8 cellular contexts compared by ENCODE assay signal in the genomic region with DNA sequence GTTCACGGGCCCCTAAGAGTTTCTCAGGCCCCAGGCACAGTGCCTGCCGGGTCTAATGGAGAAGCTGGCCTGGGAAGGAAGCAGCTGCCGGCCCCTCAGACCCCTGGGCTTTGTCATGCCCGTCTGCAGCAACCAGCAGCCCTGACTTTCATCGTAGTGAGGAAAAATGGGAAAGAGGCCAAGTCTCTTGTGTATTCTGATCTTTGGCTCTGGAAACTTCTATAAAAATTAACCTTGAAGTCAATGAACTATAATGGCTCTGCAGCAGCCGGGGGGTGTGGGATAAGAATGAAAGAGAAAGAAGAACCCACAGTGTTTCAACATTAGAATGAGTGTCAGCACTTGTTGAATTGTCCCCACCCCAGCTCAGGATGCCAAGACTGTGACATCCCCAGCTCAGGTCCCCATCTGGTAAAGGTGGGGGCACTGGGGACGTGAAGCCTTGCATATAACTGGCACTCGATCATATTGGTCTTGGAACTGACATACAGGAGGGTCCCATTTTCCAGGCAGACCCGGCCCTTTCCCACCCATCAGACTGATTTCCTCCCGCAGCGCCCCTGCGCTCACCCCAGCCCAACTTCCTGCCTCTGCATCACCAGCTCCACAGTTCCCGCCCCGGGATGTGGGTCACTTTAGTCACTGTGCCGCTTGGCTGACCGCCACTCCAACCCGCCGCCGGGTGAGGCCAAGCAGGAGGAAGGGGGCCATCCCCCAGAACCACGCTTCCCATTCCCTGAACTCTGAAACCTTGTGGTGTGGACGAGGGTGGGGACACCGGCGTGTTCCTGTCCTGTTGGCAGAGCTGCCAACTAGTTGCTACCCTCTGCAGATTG. TPM values are rescaled to one million over a fixed set of nuclear protein-coding genes. Genes with fewer than 3 reads are reported as not detected.
A peak's percentile ranks its signal among the peaks of the same experiment; 100 is the strongest.
DNase-seq lines count a peak whose midpoint lies in the region; ATAC-seq, FAIRE-seq and TF ChIP-seq lines count a peak whose summit lies in the region.

No MANE protein-coding gene starts in this region.

- peaks cover 2 to 14% of the 10 kb centered on the region in 2 donors for H3K27me3 Mint-ChIP-seq in CD8-positive, alpha-beta memory T cell

- no peaks in the 10 kb centered on the region for H3K79me2 ChIP-seq in GM12878 (ENCODE audit: control insufficient read depth, insufficient read depth, low read length)
- H3K79me2 ChIP-seq in HepG2 (ENCODE audit: insufficient read depth, low read length) = no peaks in the 10 kb centered on the region

- CTCF ChIA-PET in CD8-positive, alpha-beta memory T cell (lab: Charles Lee) = interaction anchor here (0.9 kb wide), 1 partner anchor 69 kb away, joined by 3 read pairs; no protein-coding TSS in a partner anchor
- CTCF ChIA-PET in GM12878 (lab: Yijun Ruan, JAX) = interaction anchor here (0.7 to 2.4 kb wide), 15 partner anchors 9 to 256 kb away, joined by 3 to 25 read pairs (median 6); no protein-coding TSS in a partner anchor
- CTCF ChIA-PET in HepG2 (lab: Yijun Ruan, JAX; ENCODE audit: low intra/inter-chr PET ratio, low total read pairs) = no interaction called here

- no peak overlapping the region for H3K27ac ChIP-seq in CD8-positive, alpha-beta memory T cell (ENCODE audit: low read depth, low read length)
- H3K27ac ChIP-seq in GM12878 (ENCODE audit: control insufficient read depth, insufficient read depth) = peak overlapping the region; percentile 54
- peak overlapping the region; percentile 21 for H3K27ac ChIP-seq in HepG2 (ENCODE audit: extremely low read length, insufficient read depth, low read length)

- ATAC-seq in GM21390 (IDR thresholded peaks at IDR 0.05; ENCODE audit: unreplicated experiment) (peak; percentile 72), GM12878 (peak; percentile 88), HepG2 (peak; percentile 21; the same call in 2 of the 3 replicates)

- H2AFZ ChIP-seq in GM12878 (ENCODE audit: control insufficient read depth, low read depth, low read length) = peak overlapping the region; percentile 60
- H2AFZ ChIP-seq in HepG2 (ENCODE audit: low read length) = no peak overlapping the region

- TF ChIP-seq POLR2A in GM12878 (IDR thresholded peaks at IDR 0.05; ENCODE audit: low read depth, low read length) (no peak), HepG2 (IDR thresholded peaks at IDR 0.05; ENCODE audit: insufficient read depth in 1 of 2, low read depth in 2 of 2, low read length in 2 of 2) (no peak)

- no peak for TF ChIP-seq CTCF in GM12878 (IDR thresholded peaks at IDR 0.05 in 2 of 3, conservative IDR thresholded peaks at IDR 0.05 in 1 of 3; ENCODE audit: control insufficient read depth in 2 of 3, extremely low read depth in 1 of 3, insufficient read depth in 1 of 3, low read depth in 3 of 3, low read length in 3 of 3)
- TF ChIP-seq CTCF in HepG2 (CRISPR knock-in tag; IDR thresholded peaks at IDR 0.05) = no peak

- no peaks in the 10 kb centered on the region for H3K36me3 Mint-ChIP-seq in CD8-positive, alpha-beta memory T cell

- H3K4me3 Mint-ChIP-seq in CD8-positive, alpha-beta memory T cell = peak overlapping the region in 5 of 7 donors; percentile 18 to 69 (median 45)

- intact Hi-C loops in GM12878 (cut with micrococcal nuclease; ENCODE audit: unreplicated experiment) (loop anchor here (2.0 kb wide), 1 partner anchor 58 kb away; no protein-coding TSS in a partner anchor), HepG2 (cut with micrococcal nuclease; ENCODE audit: unreplicated experiment) (no loop called here)

- FAIRE-seq in GM12878 (lab: Jason Lieb, UNC) (peak; percentile 73), HepG2 (lab: Jason Lieb, UNC) (peak; percentile 39)

- SMC1A ChIA-PET in GM12878 (lab: Charles Lee; ENCODE audit: uncharacterized antibody, unreplicated experiment) = interaction anchor here (0.7 to 3.0 kb wide), 17 partner anchors 9 to 91 kb away, joined by 3 to 29 read pairs (median 5); no protein-coding TSS in a partner anchor

- no peaks in the 10 kb centered on the region for H3K27me3 ChIP-seq in CD8-positive, alpha-beta memory T cell (ENCODE audit: insufficient read depth, low read length, poor library complexity, severe bottlenecking)
- H3K27me3 ChIP-seq in GM12878 (replicated peaks in 1 of 2; ENCODE audit: control insufficient read depth in 2 of 2, insufficient read depth in 2 of 2, low read length in 1 of 2) = no peaks in the 10 kb centered on the region
- H3K27me3 ChIP-seq in HepG2 (ENCODE audit: control insufficient read depth in 1 of 2, insufficient read depth in 2 of 2, low read length in 2 of 2) = no peaks in the 10 kb centered on the region

- H3K36me3 ChIP-seq in CD8-positive, alpha-beta memory T cell (ENCODE audit: insufficient read depth, low read length) = no peaks in the 10 kb centered on the region
- H3K36me3 ChIP-seq in GM12878 (ENCODE audit: control insufficient read depth in 2 of 2, insufficient read depth in 2 of 2, low read length in 1 of 2) (no peaks in the 10 kb centered on the region), HepG2 (replicated peaks in 1 of 2; ENCODE audit: control insufficient read depth in 1 of 2, insufficient read depth in 2 of 2, low read length in 2 of 2) (peaks cover 12 to 19% of the 10 kb centered on the region in 2 experiments; a peak in 4 of 5 replicates)

- H3K4me1 Mint-ChIP-seq in CD8-positive, alpha-beta memory T cell = peaks cover 12 to 14% (median 14%) of the 10 kb centered on the region in 3 donors

- H4K20me1 ChIP-seq in GM12878 (ENCODE audit: control insufficient read depth, insufficient read depth) = no peaks in the 10 kb centered on the region
- H4K20me1 ChIP-seq in HepG2 (ENCODE audit: insufficient read depth, low read length) = no peaks in the 10 kb centered on the region

- POLR2A ChIA-PET in CD8-positive, alpha-beta memory T cell (lab: Charles Lee) = no interaction called here
- POLR2A ChIA-PET in GM12878 (lab: Charles Lee) (interaction anchor here (0.5 to 1.9 kb wide), 8 partner anchors 8 to 1125 kb away, joined by 3 to 11 read pairs (median 4); no protein-coding TSS in a partner anchor), HepG2 (lab: Yijun Ruan, JAX) (interaction anchor here (1.0 to 2.2 kb wide), 2 partner anchors 9 to 119 kb away, joined by 3 to 14 read pairs; partner anchors contain the start of gene RPRD1B)

- H3K9me3 ChIP-seq in CD8-positive, alpha-beta memory T cell (ENCODE audit: low read length) = no peaks in the 10 kb centered on the region
- H3K9me3 ChIP-seq in GM12878 (replicated peaks; ENCODE audit: control insufficient read depth, insufficient read depth, low read length) (no peaks in the 10 kb centered on the region; the same call in 2 of the 3 replicates), HepG2 (ENCODE audit: low read length) (no peaks in the 10 kb centered on the region)

- peak overlapping the region; percentile 3; the same call in 1 of the 2 replicates for H3K9ac ChIP-seq in GM12878 (ENCODE audit: control insufficient read depth, insufficient read depth, low read length)
- H3K9ac ChIP-seq in HepG2 (ENCODE audit: insufficient read depth, low read depth, low read length) = no peak overlapping the region

- in situ Hi-C loops in GM12878 (cut with MboI) = loop anchor here (25.0 kb wide), 1 partner anchor 90 kb away; no protein-coding TSS in a partner anchor
- in situ Hi-C loops in HepG2 (cut with HindIII; ENCODE audit: extremely low pct_ligation_motif_present, low pct_unique_long_range_greater_than_20kb) = no loop called here

- H3K4me2 ChIP-seq in GM12878 (ENCODE audit: control insufficient read depth, insufficient read depth) = peak overlapping the region; percentile 81
- H3K4me2 ChIP-seq in HepG2 (ENCODE audit: low read depth, low read length) = no peak overlapping the region

- no peaks in the 10 kb centered on the region for H3K9me3 Mint-ChIP-seq in CD8-positive, alpha-beta memory T cell

- TF ChIP-seq EP300 in GM12878 (IDR thresholded peaks at IDR 0.05; ENCODE audit: borderline replicate concordance in 1 of 2, control insufficient read depth in 1 of 2, low read depth in 2 of 2, low read length in 2 of 2) (peak in 1 of 2 experiments; percentile 17; a peak in 1 of 4 replicates), HepG2 (IDR thresholded peaks at IDR 0.05; ENCODE audit: low read depth in 2 of 2, low read length in 2 of 2) (no peak), HepG2 (CRISPR knock-in tag; IDR thresholded peaks at IDR 0.05; ENCODE audit: borderline replicate concordance) (no peak)

- BruUV-seq in GM12878 (replicated peaks; lab: Mats Ljungman, UMichigan) (no TSS peak), HepG2 (replicated peaks; lab: Mats Ljungman, UMichigan) (no TSS peak)

- H3K4me3 ChIP-seq in CD8-positive, alpha-beta memory T cell (ENCODE audit: low read length) = no peak overlapping the region
- H3K4me3 ChIP-seq in GM12878 (peak overlapping the region; percentile 17; the same call in 1 of the 2 replicates), HepG2 (replicated peaks in 1 of 3; ENCODE audit: insufficient read depth in 1 of 3, low read depth in 2 of 3, low read length in 3 of 3) (no peak overlapping the region)

- RAD21 ChIA-PET in GM12878 (lab: Charles Lee; ENCODE audit: unreplicated experiment) = interaction anchor here (0.8 to 2.6 kb wide), 15 partner anchors 9 to 94 kb away, joined by 3 to 13 read pairs (median 6); no protein-coding TSS in a partner anchor

- DNase-seq in CD8-positive, alpha-beta memory T cell = no peak
- DNase-seq in NOMO-1 (lab: John Stamatoyannopoulos, UW; ENCODE audit: unreplicated experiment in 2 of 2) (peak; percentile 31 to 63), GM12878 (ENCODE audit: low read depth, low spot score) (peak; percentile 25), HepG2 (ENCODE audit: low spot score) (peak; percentile 44), stromal cell of bone marrow (ENCODE audit: low read depth) (peak; percentile 48), GOT3 (lab: John Stamatoyannopoulos, UW) (no peak), NCI-H774 (lab: John Stamatoyannopoulos, UW) (no peak)

- no peaks in the 10 kb centered on the region for H3K4me1 ChIP-seq in CD8-positive, alpha-beta memory T cell (ENCODE audit: insufficient read depth, low read length)
- H3K4me1 ChIP-seq in GM12878 (ENCODE audit: control insufficient read depth, insufficient read depth, low read length) = peaks cover 24% of the 10 kb centered on the region
- peaks cover 16% of the 10 kb centered on the region for H3K4me1 ChIP-seq in HepG2 (ENCODE audit: insufficient read depth, low read length)

- TF ChIP-seq RAD21 in GM12878 (IDR thresholded peaks at IDR 0.05; ENCODE audit: insufficient read depth, low read depth, low read length) (no peak), HepG2 (CRISPR knock-in tag; IDR thresholded peaks at IDR 0.05) (no peak)

- H3K27ac Mint-ChIP-seq in CD8-positive, alpha-beta memory T cell = peak overlapping the region in 4 of 8 donors; percentile 28 to 66 (median 56)

- WGBS in GM12878 (ENCODE audit: insufficient coverage, insufficient replicate concordance, low lambda C conversion rate, missing lambda C conversion rate) = 12% methylated on average over 23 of the region's 23 CpGs
- WGBS in HepG2 (ENCODE audit: low lambda C conversion rate) = 86% methylated on average over 23 of the region's 23 CpGs

RNA-seq across cellular contexts. Expression of gene TGM2, which starts 12.7 kb away (rescaled TPM):
- not detected for total RNA-seq in CD8-positive, alpha-beta memory T cell
- polyA plus RNA-seq in CD8-positive, alpha-beta memory T cell = not detected
- total RNA-seq in GM12878 (2013; cell fraction: nucleolus; rRNA removed) = 24.2 and 29.7 TPM in 2 replicates
- total RNA-seq in GM12878 (2014; rRNA removed) (0.85 and 0.87 TPM in 2 replicates), GM12878 (2014; rRNA removed; fragmentation: Illumina TruSeq; extraction: Trizol) (0.45 and 0.51 TPM in 2 replicates), GM12878 (2021) (1.2 and 1.8 TPM in 2 replicates), HepG2 (2016; rRNA removed; fragmentation: Illumina TruSeq; extraction: Trizol) (4.2 and 4.5 TPM in 2 replicates)
- 0.67 TPM for polyA plus RNA-seq in GM12878 (2011; ENCODE audit: low read depth)
- polyA plus RNA-seq in GM12878 (2011; rRNA removed) (0.85 and 1.9 TPM in 2 replicates), GM12878 (2014; fragmentation: Illumina TruSeq; extraction: Trizol) (0.30 and 0.54 TPM in 2 replicates), GM12878 (2014; fragmentation: Nextera tagmentation; extraction: Ambion mirVana) (under 1 TPM; 0.11 to 0.16 TPM), GM12878 (2014; rRNA removed) (0.68 and 1.1 TPM in 2 replicates), GM12878 (2016; fragmentation: Nextera tagmentation; extraction: Ambion mirVana) (under 1 TPM; 0.25 to 0.47 TPM), HepG2 (2011; rRNA removed) (46.4 and 52.3 TPM in 2 replicates)
- polyA plus RNA-seq in GM12878 (2011; cell fraction: cytosol; rRNA removed) = 1.6 and 1.8 TPM in 2 replicates
- 2.0 and 2.1 TPM in 2 replicates for polyA plus RNA-seq in GM12878 (2011; cell fraction: nucleus; rRNA removed)
- 1.5 and 2.4 TPM in 2 replicates for polyA plus RNA-seq in GM12878 (2012)
- 1.4 and 2.0 TPM in 2 replicates for polyA minus RNA-seq in GM12878 (2011; rRNA and poly(A)+ RNA removed)
- 1.2 and 1.4 TPM in 2 replicates for polyA minus RNA-seq in GM12878 (2011; cell fraction: cytosol; rRNA and poly(A)+ RNA removed)
- 0.73 and 0.96 TPM in 2 replicates for polyA minus RNA-seq in GM12878 (2011; cell fraction: nucleus; rRNA and poly(A)+ RNA removed)
- 0.61 and 0.88 TPM in 2 replicates for total RNA-seq in HepG2 (2016; cell fraction: cytosol; rRNA removed; fragmentation: Illumina TruSeq; extraction: Trizol; ENCODE audit: low read depth)
- 3.3 and 4.3 TPM in 2 replicates for total RNA-seq in HepG2 (2016; cell fraction: insoluble cytoplasmic fraction; rRNA removed; fragmentation: Illumina TruSeq; extraction: Trizol)
- total RNA-seq in HepG2 (2016; cell fraction: membrane; rRNA removed; fragmentation: Illumina TruSeq; extraction: Trizol) = 2.1 and 2.3 TPM in 2 replicates
- 4.3 and 4.5 TPM in 2 replicates for total RNA-seq in HepG2 (2016; cell fraction: nucleus; rRNA removed; fragmentation: Illumina TruSeq; extraction: Trizol)
- polyA plus RNA-seq in HepG2 (2011; cell fraction: cytosol; rRNA removed) = 39.7 and 45.8 TPM in 2 replicates
- 48.4 and 54.8 TPM in 2 replicates for polyA plus RNA-seq in HepG2 (2011; cell fraction: nucleus; rRNA removed)
- 14.4 and 32.4 TPM in 2 replicates for polyA plus RNA-seq in HepG2 (2012)
- 1.5 and 1.8 TPM in 2 replicates for polyA plus RNA-seq in HepG2 (2016; cell fraction: cytosol; fragmentation: Illumina TruSeq; extraction: Trizol; ENCODE audit: low read depth)
- polyA plus RNA-seq in HepG2 (2016; cell fraction: insoluble cytoplasmic fraction; fragmentation: Illumina TruSeq; extraction: Trizol; ENCODE audit: low read depth) = 5.3 and 7.5 TPM in 2 replicates
- 2.5 TPM in 2 replicates for polyA plus RNA-seq in HepG2 (2016; cell fraction: membrane; fragmentation: Illumina TruSeq; extraction: Trizol; ENCODE audit: low read depth)
- polyA plus RNA-seq in HepG2 (2016; cell fraction: nucleus; fragmentation: Illumina TruSeq; extraction: Trizol; ENCODE audit: insufficient read depth, low read depth) = 7.7 and 9.8 TPM in 2 replicates
- polyA minus RNA-seq in HepG2 (2011; rRNA and poly(A)+ RNA removed; ENCODE audit: low replicate concordance) = 39.1 and 112 TPM in 2 replicates
- polyA minus RNA-seq in HepG2 (2011; cell fraction: cytosol; rRNA and poly(A)+ RNA removed) = 43.5 and 48.8 TPM in 2 replicates
- polyA minus RNA-seq in HepG2 (2011; cell fraction: nucleus; rRNA and poly(A)+ RNA removed) = 26.7 and 32.2 TPM in 2 replicates

Comparison
In these comparisons a context has a peak if more than half of its experiments do, and no peak if none do; other contexts are left out.
1. DNase-seq: peak in NOMO-1 (2 of 2), GM12878 (single experiment), HepG2 (single experiment) and stromal cell of bone marrow (single experiment); none in CD8-positive, alpha-beta memory T cell (0 of 5), GOT3 (single experiment) and NCI-H774 (single experiment).
2. ATAC-seq: peak in every context shown above with its lines; median percentile 88 in GM12878; 72 in GM21390; 21 in HepG2.